In genomic region chr2:110691612-110692258, GRCh38 we compare ENCODE assay signal across 30 cellular contexts. TPM values are rescaled to one million over a fixed set of nuclear protein-coding genes. Genes with fewer than 3 reads are reported as not detected.
DNase-seq lines count a peak whose midpoint lies in the region; ATAC-seq, FAIRE-seq and TF ChIP-seq lines count a peak whose summit lies in the region.
"Had no signal": no experiment of that assay in that cellular context is flagged by ENCODE, and none has a peak within 500 bp of the region (broad histone marks: within the 10 kb centered on the region; RNA-seq: fewer than 3 reads in every experiment).

No MANE protein-coding gene starts in this region.

- no peaks in the 10 kb centered on the region for H3K9me1 ChIP-seq in K562 (ENCODE audit: control insufficient read depth, insufficient read depth, low read length)

- H2AFZ ChIP-seq in K562 (ENCODE audit: low read depth, low read length): peak overlapping the region; percentile 75

- peaks cover 22 to 49% of the 10 kb centered on the region in 2 experiments; a peak in 4 of 5 replicates for H3K4me1 ChIP-seq in K562 (replicated peaks in 1 of 2; ENCODE audit: control insufficient read depth in 2 of 2, insufficient read depth in 2 of 2, low read length in 2 of 2)
- H3K4me1 ChIP-seq: BE2C had no signal

- no peak for TF ChIP-seq CTCF in K562 (IDR thresholded peaks at IDR 0.05 in 2 of 3, conservative IDR thresholded peaks at IDR 0.05 in 1 of 3; ENCODE audit: insufficient read depth in 2 of 3, low read depth in 1 of 3, low read length in 3 of 3)
- no peak for TF ChIP-seq CTCF in endothelial cell (IDR thresholded peaks at IDR 0.05; ENCODE audit: unreplicated experiment)

- H3K4me3 Mint-ChIP-seq in endothelial cell (ENCODE audit: unreplicated experiment): no peak overlapping the region
- no peak overlapping the region for H3K4me3 Mint-ChIP-seq in stimulated activated naive B cell treated with anti-CD40 and anti-IgM and Interleukin-4, amounts not matched to agents 10 μg/mL and 1 μg/mL and 100 μg/mL, for 72 hours
- H3K4me3 Mint-ChIP-seq: CD14-positive monocyte; CD4-positive, alpha-beta memory T cell; CD4-positive, CD25-positive, alpha-beta regulatory T cell; CD8-positive, alpha-beta memory T cell had no signal

- CTCF ChIA-PET in K562 (lab: Yijun Ruan, JAX; ENCODE audit: low intra/inter-chr PET ratio): no interaction called here

- DNase-seq in K562 (ENCODE audit: extremely low read depth in 1 of 4, low spot score in 3 of 4) (peak; percentile 41 to 83 (median 43)), endothelial cell (ENCODE audit: low spot score) (no peak)
- DNase-seq in stimulated activated naive B cell treated with anti-CD40 and anti-IgM and Interleukin-4, amounts not matched to agents 10 μg/mL and 1 μg/mL and 100 μg/mL, for 72 hours: no peak
- DNase-seq: 8988T; ACHN; BE2C; C1 segment of cervical spinal cord; CD4-positive, alpha-beta memory T cell; CD4-positive, CD25-positive, alpha-beta regulatory T cell; CD8-positive, alpha-beta memory T cell; COR-L47; DMS 273 treated with DMSO at 0.1 percent for 48 hours; DMS153; DMS53; DMS79; DND-41; EL; GDM1 had no signal

- no peak overlapping the region for H3K4me3 ChIP-seq in K562
- H3K4me3 ChIP-seq: BLaER1, GM12878 had no signal

- H3K36me3 Mint-ChIP-seq in endothelial cell (ENCODE audit: low read depth, unreplicated experiment): peaks cover 8% of the 10 kb centered on the region
- H3K36me3 Mint-ChIP-seq in stimulated activated naive B cell treated with anti-CD40 and anti-IgM and Interleukin-4, amounts not matched to agents 10 μg/mL and 1 μg/mL and 100 μg/mL, for 72 hours: no peaks in the 10 kb centered on the region
- H3K36me3 Mint-ChIP-seq: CD14-positive monocyte had no signal

- no TSS peak for BruUV-seq in K562 (replicated peaks; lab: Mats Ljungman, UMichigan)

- peak overlapping the region in 1 of 2 experiments; percentile 51; a peak in 2 of 4 replicates for H3K9ac ChIP-seq in K562 (ENCODE audit: insufficient read depth in 1 of 2, low read depth in 2 of 2, low read length in 2 of 2)
- H3K9ac ChIP-seq: BLaER1 had no signal

- H3K36me3 ChIP-seq in K562 (ENCODE audit: control insufficient read depth, insufficient read depth, low read length): no peaks in the 10 kb centered on the region; the same call in 2 of the 3 replicates
- H3K36me3 ChIP-seq: BE2C, BLaER1 had no signal

- in situ Hi-C loops in K562 (cut with MboI): loop anchor here (5.0 kb wide), 1 partner anchor 51 kb away; no protein-coding TSS in a partner anchor

- H3K9me3 ChIP-seq in K562 (replicated peaks; ENCODE audit: control insufficient read depth, insufficient read depth, low read depth, low read length): peaks cover 2% of the 10 kb centered on the region; the same call in 1 of the 2 replicates
- H3K9me3 ChIP-seq: BE2C had no signal

- TF ChIP-seq EP300 in K562 (IDR thresholded peaks at IDR 0.05; ENCODE audit: low read length): peak; percentile 57; the same call in 1 of the 2 replicates

- H3K9me3 Mint-ChIP-seq in endothelial cell (ENCODE audit: unreplicated experiment): no peaks in the 10 kb centered on the region
- peaks cover 11 to 16% of the 10 kb centered on the region in 2 donors for H3K9me3 Mint-ChIP-seq in stimulated activated naive B cell treated with anti-CD40 and anti-IgM and Interleukin-4, amounts not matched to agents 10 μg/mL and 1 μg/mL and 100 μg/mL, for 72 hours

- POLR2A ChIA-PET in K562 (lab: Yijun Ruan, JAX): interaction anchor here (0.6 to 1.0 kb wide), 3 partner anchors 12 to 46 kb away, joined by 3 read pairs; no protein-coding TSS in a partner anchor

- ATAC-seq in K562: peak; percentile 48
- no peak for ATAC-seq in GM21619 (IDR thresholded peaks at IDR 0.05; ENCODE audit: unreplicated experiment)
- ATAC-seq in HG02852 (IDR thresholded peaks at IDR 0.05; ENCODE audit: unreplicated experiment): no peak
- no peak for ATAC-seq in stimulated activated naive B cell treated with anti-CD40 and anti-IgM and Interleukin-4, amounts not matched to agents 10 μg/mL and 1 μg/mL and 100 μg/mL, for 72 hours (replicated peaks)
- ATAC-seq: GM12878 had no signal

- H3K4me2 ChIP-seq in K562 (ENCODE audit: insufficient read depth, low read length): peak overlapping the region; percentile 61
- H3K4me2 ChIP-seq: BLaER1 had no signal

- peak; percentile 80 for FAIRE-seq in K562 (lab: Jason Lieb, UNC)
- FAIRE-seq: A204.1, GM12878, GM12892, GM18507 had no signal

- TF ChIP-seq POLR2A in K562 (conservative IDR thresholded peaks at IDR 0.05): no peak

- peak overlapping the region; percentile 80 for H3K27ac ChIP-seq in K562 (ENCODE audit: extremely low read depth, low read depth, low read length)
- H3K27ac ChIP-seq: BLaER1 had no signal

- no peaks in the 10 kb centered on the region for H3K79me2 ChIP-seq in K562 (ENCODE audit: control insufficient read depth, insufficient read depth, low read length)

- peak overlapping the region; percentile 45 for H3K27ac Mint-ChIP-seq in endothelial cell (ENCODE audit: unreplicated experiment)
- no peak overlapping the region for H3K27ac Mint-ChIP-seq in stimulated activated naive B cell treated with anti-CD40 and anti-IgM and Interleukin-4, amounts not matched to agents 10 μg/mL and 1 μg/mL and 100 μg/mL, for 72 hours
- H3K27ac Mint-ChIP-seq: CD14-positive monocyte; CD4-positive, alpha-beta memory T cell; CD8-positive, alpha-beta memory T cell had no signal

- WGBS in K562 (ENCODE audit: insufficient coverage, low coverage, missing lambda C conversion rate): 33% methylated on average over 10 of the region's 11 CpGs

- TF ChIP-seq RAD21 in K562 (CRISPR knock-in tag; conservative IDR thresholded peaks at IDR 0.05 in 1 of 2, IDR thresholded peaks at IDR 0.05 in 1 of 2): no peak

- no peaks in the 10 kb centered on the region for H3K27me3 ChIP-seq in K562 (ENCODE audit: control insufficient read depth in 2 of 2, insufficient read depth in 2 of 2, low read length in 2 of 2)
- H3K27me3 ChIP-seq: BE2C, BLaER1 had no signal

- peaks cover 18% of the 10 kb centered on the region for H3K4me1 Mint-ChIP-seq in endothelial cell (ENCODE audit: unreplicated experiment)
- peaks cover 8 to 13% of the 10 kb centered on the region in 2 donors for H3K4me1 Mint-ChIP-seq in stimulated activated naive B cell treated with anti-CD40 and anti-IgM and Interleukin-4, amounts not matched to agents 10 μg/mL and 1 μg/mL and 100 μg/mL, for 72 hours
- H3K4me1 Mint-ChIP-seq: CD4-positive, alpha-beta memory T cell; CD4-positive, CD25-positive, alpha-beta regulatory T cell had no signal

- no peaks in the 10 kb centered on the region for H3K27me3 Mint-ChIP-seq in endothelial cell (ENCODE audit: unreplicated experiment)
- peaks cover 14 to 20% of the 10 kb centered on the region in 2 donors for H3K27me3 Mint-ChIP-seq in stimulated activated naive B cell treated with anti-CD40 and anti-IgM and Interleukin-4, amounts not matched to agents 10 μg/mL and 1 μg/mL and 100 μg/mL, for 72 hours

- no peaks in the 10 kb centered on the region for H4K20me1 ChIP-seq in K562 (replicated peaks; ENCODE audit: control insufficient read depth, insufficient read depth, low read length)
- H4K20me1 ChIP-seq: BLaER1 had no signal

- intact Hi-C loops in K562 (cut with micrococcal nuclease): no loop called here

TF ChIP-seq in K562, 482 proteins besides CTCF, POLR2A, EP300 and RAD21 (continues in another document):
- TF ChIP-seq KHSRP (IDR thresholded peaks at IDR 0.05): no peak

RNA-seq across cellular contexts. Expression of gene BUB1, which starts 13.9 kb away (rescaled TPM):
- 202 and 532 TPM in 2 replicates for total RNA-seq in K562 (2011; cell fraction: chromatin; rRNA removed; ENCODE audit: low replicate concordance)
- 140 and 174 TPM in 2 replicates for total RNA-seq in K562 (2011; cell fraction: nucleolus; rRNA removed)
- 320 and 382 TPM in 2 replicates for total RNA-seq in K562 (2011; cell fraction: nucleoplasm; rRNA removed)
- 82.7 and 86.1 TPM in 2 replicates for total RNA-seq in K562 (2014; rRNA removed)
- 139 and 151 TPM in 2 replicates for total RNA-seq in K562 (2014; rRNA removed; fragmentation: Illumina TruSeq; extraction: Trizol)
- 133 and 147 TPM in 2 replicates for total RNA-seq in K562 (2015; rRNA removed; fragmentation: Illumina TruSeq; extraction: Trizol)
- 88.8 and 93.0 TPM in 2 replicates for total RNA-seq in K562 (2021)
- 188 and 247 TPM in 2 replicates for polyA plus RNA-seq in K562 (2011; rRNA removed)
- 61.6 and 97.3 TPM in 2 replicates for polyA plus RNA-seq in K562 (2011; cell fraction: cytosol; rRNA removed)
- 99.5 and 147 TPM in 2 replicates for polyA plus RNA-seq in K562 (2011; cell fraction: nucleus; rRNA removed)
- 53.5 and 75.2 TPM in 2 replicates for polyA plus RNA-seq in K562 (2012)
- 101 and 119 TPM in 2 replicates for polyA plus RNA-seq in K562 (2014; fragmentation: Illumina TruSeq; extraction: Trizol)
- 100 to 1,000 TPM in 1 of 2 experiments, 10 to 100 TPM in 1; 73.4 to 118 TPM for polyA plus RNA-seq in K562 (2014; fragmentation: Nextera tagmentation; extraction: Ambion mirVana)
- polyA plus RNA-seq in K562 (2014; rRNA removed): 85.3 and 92.0 TPM in 2 replicates
- polyA minus RNA-seq in K562 (2011; rRNA and poly(A)+ RNA removed): 322 and 339 TPM in 2 replicates
- polyA minus RNA-seq in K562 (2011; cell fraction: cytosol; rRNA and poly(A)+ RNA removed): 116 and 125 TPM in 2 replicates
- 137 and 229 TPM in 2 replicates for polyA minus RNA-seq in K562 (2011; cell fraction: nucleus; rRNA and poly(A)+ RNA removed)
- total RNA-seq in endothelial cell (ENCODE audit: unreplicated experiment): 12.5 TPM

RNA-seq across cellular contexts. Expression of gene ACOXL, which starts 40.6 kb away (rescaled TPM):
- 0.35 and 0.42 TPM in 2 replicates for total RNA-seq in K562 (2011; cell fraction: chromatin; rRNA removed; ENCODE audit: low replicate concordance)
- total RNA-seq in K562 (2011; cell fraction: nucleolus; rRNA removed): 0.17 and 0.53 TPM in 2 replicates
- 0.23 and 0.59 TPM in 2 replicates for total RNA-seq in K562 (2011; cell fraction: nucleoplasm; rRNA removed)
- total RNA-seq in K562 (2014; rRNA removed) (not detected in 2 replicates), K562 (2014; rRNA removed; fragmentation: Illumina TruSeq; extraction: Trizol) (0.06 TPM in 1 of 2 replicates, not detected in the other), K562 (2015; rRNA removed; fragmentation: Illumina TruSeq; extraction: Trizol) (not detected in 2 replicates), K562 (2021) (0.22 and 0.31 TPM in 2 replicates), endothelial cell (ENCODE audit: unreplicated experiment) (0.44 TPM)
- polyA plus RNA-seq in K562 (2011; rRNA removed) (0.49 and 0.56 TPM in 2 replicates), K562 (2014; fragmentation: Illumina TruSeq; extraction: Trizol) (not detected in 2 replicates), K562 (2014; fragmentation: Nextera tagmentation; extraction: Ambion mirVana) (not detected), K562 (2014; rRNA removed) (not detected in 2 replicates)
- 0.25 and 0.28 TPM in 2 replicates for polyA plus RNA-seq in K562 (2011; cell fraction: cytosol; rRNA removed)
- polyA plus RNA-seq in K562 (2011; cell fraction: nucleus; rRNA removed): 0.52 and 0.82 TPM in 2 replicates
- polyA plus RNA-seq in K562 (2012): 0.12 TPM in 1 of 2 replicates, not detected in the other
- polyA minus RNA-seq in K562 (2011; rRNA and poly(A)+ RNA removed): 0.39 and 0.56 TPM in 2 replicates
- not detected in 2 replicates for polyA minus RNA-seq in K562 (2011; cell fraction: cytosol; rRNA and poly(A)+ RNA removed)
- polyA minus RNA-seq in K562 (2011; cell fraction: nucleus; rRNA and poly(A)+ RNA removed): 0.44 and 0.94 TPM in 2 replicates
- total RNA-seq: A673; CD4-positive, alpha-beta memory T cell; CD4-positive, CD25-positive, alpha-beta regulatory T cell; Daoy; G401 had no signal
- polyA plus RNA-seq: AG04450; CD4-positive, alpha-beta memory T cell; CD8-positive, alpha-beta memory T cell had no signal

Comparison
In these comparisons a context has a peak if more than half of its experiments do, and no peak if none do; other contexts are left out.
1. DNase-seq: peak in K562 (4 of 4); none in endothelial cell (single experiment) and stimulated activated naive B cell treated with anti-CD40 and anti-IgM and Interleukin-4, amounts not matched to agents 10 μg/mL and 1 μg/mL and 100 μg/mL, for 72 hours (single experiment).